Comparison of ENCODE assay signal across 12 cellular contexts in the genomic region with DNA sequence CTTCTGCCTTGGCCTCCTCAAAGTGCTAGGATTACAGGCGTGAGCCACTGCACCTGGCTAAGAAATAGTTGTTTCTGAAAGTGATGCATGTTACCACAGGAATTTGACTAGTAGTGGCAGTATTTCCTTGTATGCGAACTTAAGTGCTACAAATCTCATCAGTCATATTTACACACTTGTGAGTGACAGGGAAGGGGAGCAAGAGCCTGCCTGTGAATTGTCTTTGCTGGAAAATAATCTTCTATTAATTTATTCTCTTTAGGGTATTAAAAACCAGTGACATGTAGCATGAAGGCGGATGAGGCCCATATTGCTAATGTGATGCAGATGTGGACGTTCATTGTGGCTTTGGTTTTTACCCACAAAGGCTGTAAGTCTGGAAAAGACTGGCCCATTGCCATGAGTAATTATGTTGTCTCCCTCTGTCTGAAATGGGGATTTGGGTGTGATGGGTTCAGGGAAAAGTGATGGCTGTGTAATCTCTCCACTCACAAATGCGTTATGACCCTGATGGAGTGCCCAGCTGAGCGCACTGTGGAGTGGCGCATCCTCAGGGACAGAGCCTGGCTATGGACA.
DNase-seq lines count a peak whose midpoint lies in the region; ATAC-seq, FAIRE-seq and TF ChIP-seq lines count a peak whose summit lies in the region.
"Had no signal": no experiment of that assay in that cellular context is flagged by ENCODE, and none has a peak within 500 bp of the region (broad histone marks: within the 10 kb centered on the region; RNA-seq: fewer than 3 reads in every experiment).

No MANE protein-coding gene starts in this region.

- H3K36me3 ChIP-seq in K562 (ENCODE audit: control insufficient read depth, insufficient read depth, low read length) (no peaks in the 10 kb centered on the region; the same call in 2 of the 3 replicates), psoas muscle (ENCODE audit: insufficient read depth in 1 of 2, low read depth in 1 of 2) (no peaks in the 10 kb centered on the region)
- H3K36me3 ChIP-seq: stomach had no signal

- TF ChIP-seq POLR2A in K562 (conservative IDR thresholded peaks at IDR 0.05), result no peak

- no TSS peak for BruUV-seq in K562 (replicated peaks; lab: Mats Ljungman, UMichigan)

- intact Hi-C loops in K562 (cut with micrococcal nuclease) (no loop called here), psoas muscle (cut with DNase I) (no loop called here)

- no peak overlapping the region for H3K9ac ChIP-seq in K562 (ENCODE audit: insufficient read depth in 1 of 2, low read depth in 2 of 2, low read length in 2 of 2)

- no peak overlapping the region for H3K4me2 ChIP-seq in K562 (ENCODE audit: insufficient read depth, low read length)
- H3K4me2 ChIP-seq: A549 had no signal

- ATAC-seq in K562, result no peak; the same call in 2 of the 3 replicates
- no peak for ATAC-seq in psoas muscle
- ATAC-seq in GM21515 (IDR thresholded peaks at IDR 0.05; ENCODE audit: unreplicated experiment), result no peak
- no peak for ATAC-seq in GM19328 (IDR thresholded peaks at IDR 0.05; ENCODE audit: unreplicated experiment)
- ATAC-seq: A549 had no signal

- H3K79me2 ChIP-seq in K562 (ENCODE audit: control insufficient read depth, insufficient read depth, low read length), result peaks cover 88% of the 10 kb centered on the region

- POLR2A ChIA-PET in K562 (lab: Yijun Ruan, JAX), result interaction anchor here (0.6 kb wide), 1 partner anchor 317 kb away, joined by 3 read pairs; no protein-coding TSS in a partner anchor

- CTCF ChIA-PET in K562 (lab: Yijun Ruan, JAX; ENCODE audit: low intra/inter-chr PET ratio), result no interaction called here

- peaks cover 0 to 6% of the 10 kb centered on the region in 2 experiments; a peak in 2 of 5 replicates for H3K4me1 ChIP-seq in K562 (replicated peaks in 1 of 2; ENCODE audit: control insufficient read depth in 2 of 2, insufficient read depth in 2 of 2, low read length in 2 of 2)
- H3K4me1 ChIP-seq in psoas muscle, result peaks cover 5% of the 10 kb centered on the region
- H3K4me1 ChIP-seq: A549 had no signal

- H3K9me1 ChIP-seq in K562 (ENCODE audit: control insufficient read depth, insufficient read depth, low read length), result no peaks in the 10 kb centered on the region

- no peak for TF ChIP-seq EP300 in K562 (IDR thresholded peaks at IDR 0.05; ENCODE audit: low read length)

- in situ Hi-C loops in K562 (cut with MboI), result no loop called here

- H4K20me1 ChIP-seq in K562 (replicated peaks; ENCODE audit: control insufficient read depth, insufficient read depth, low read length), result no peaks in the 10 kb centered on the region

- TF ChIP-seq RAD21 in K562 (CRISPR knock-in tag; conservative IDR thresholded peaks at IDR 0.05 in 1 of 2, IDR thresholded peaks at IDR 0.05 in 1 of 2), result no peak

- H3K27me3 ChIP-seq in K562 (ENCODE audit: control insufficient read depth in 2 of 2, insufficient read depth in 2 of 2, low read length in 2 of 2) (no peaks in the 10 kb centered on the region), psoas muscle (ENCODE audit: insufficient read depth in 3 of 3, low read length in 2 of 3) (no peaks in the 10 kb centered on the region)
- H3K27me3 ChIP-seq: stomach had no signal

- 69% methylated on average over 7 of the region's 7 CpGs for WGBS in K562 (ENCODE audit: insufficient coverage, low coverage, missing lambda C conversion rate)
- WGBS in psoas muscle, 3 donors, result 82 to 95% (median 85%) methylated on average over 7 of the region's 7 CpGs

- no peak for FAIRE-seq in K562 (lab: Jason Lieb, UNC)
- FAIRE-seq: A549, GM18507 had no signal

- TF ChIP-seq CTCF in K562 (IDR thresholded peaks at IDR 0.05 in 2 of 3, conservative IDR thresholded peaks at IDR 0.05 in 1 of 3; ENCODE audit: insufficient read depth in 2 of 3, low read depth in 1 of 3, low read length in 3 of 3), result no peak
- no peak for TF ChIP-seq CTCF in psoas muscle (IDR thresholded peaks at IDR 0.05)

- DNase-seq in NCI-H1417 (lab: John Stamatoyannopoulos, UW) (peak; percentile 3 to 60 (median 31)), NCI-H1417 treated with DMSO at 0.1 percent for 48 hours (lab: John Stamatoyannopoulos, UW) (no peak), NCI-H1092 treated with DMSO at 0.1 percent for 48 hours (lab: John Stamatoyannopoulos, UW) (peak; percentile 2), K562 (ENCODE audit: extremely low read depth in 1 of 4, low spot score in 3 of 4) (no peak), non-pigmented ciliary epithelial cell (ENCODE audit: low read depth) (peak; percentile 90), psoas muscle (no peak)
- DNase-seq: NCI-H1048, stomach had no signal

- no peak overlapping the region for H3K27ac ChIP-seq in K562 (ENCODE audit: extremely low read depth, low read depth, low read length)
- H3K27ac ChIP-seq in psoas muscle, result no peak overlapping the region
- H3K27ac ChIP-seq: A549, stomach had no signal

- H3K9me3 ChIP-seq in K562 (replicated peaks; ENCODE audit: control insufficient read depth, insufficient read depth, low read depth, low read length), result peaks cover 8% of the 10 kb centered on the region; the same call in 1 of the 2 replicates
- H3K9me3 ChIP-seq in psoas muscle, result peaks cover 4% of the 10 kb centered on the region
- H3K9me3 ChIP-seq: A549 had no signal

- no peak overlapping the region for H2AFZ ChIP-seq in K562 (ENCODE audit: low read depth, low read length)

- H3K4me3 ChIP-seq in K562 (no peak overlapping the region), psoas muscle (no peak overlapping the region)
- H3K4me3 ChIP-seq: A549, stomach had no signal

TF ChIP-seq in K562, 482 proteins besides CTCF, POLR2A, EP300 and RAD21:
- TF ChIP-seq LARP7 (IDR thresholded peaks at IDR 0.05) (no peak), NFIC (IDR thresholded peaks at IDR 0.05) (0 out of 2 replicates have a peak, but pooled peaks have one; percentile 18), ARHGAP35 (IDR thresholded peaks at IDR 0.05; ENCODE audit: partially characterized antibody) (no peak)
- TF ChIP-seq, protein P1, sequence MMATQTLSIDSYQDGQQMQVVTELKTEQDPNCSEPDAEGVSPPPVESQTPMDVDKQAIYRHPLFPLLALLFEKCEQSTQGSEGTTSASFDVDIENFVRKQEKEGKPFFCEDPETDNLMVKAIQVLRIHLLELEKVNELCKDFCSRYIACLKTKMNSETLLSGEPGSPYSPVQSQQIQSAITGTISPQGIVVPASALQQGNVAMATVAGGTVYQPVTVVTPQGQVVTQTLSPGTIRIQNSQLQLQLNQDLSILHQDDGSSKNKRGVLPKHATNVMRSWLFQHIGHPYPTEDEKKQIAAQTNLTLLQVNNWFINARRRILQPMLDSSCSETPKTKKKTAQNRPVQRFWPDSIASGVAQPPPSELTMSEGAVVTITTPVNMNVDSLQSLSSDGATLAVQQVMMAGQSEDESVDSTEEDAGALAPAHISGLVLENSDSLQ (IDR thresholded peaks at IDR 0.05), result peak; percentile 58

Comparison
In these comparisons a context has a peak if more than half of its experiments do, and no peak if none do; other contexts are left out.
1. DNase-seq: peak in NCI-H1417 (3 of 3), NCI-H1092 treated with DMSO at 0.1 percent for 48 hours (single experiment) and non-pigmented ciliary epithelial cell (single experiment); none in NCI-H1417 treated with DMSO at 0.1 percent for 48 hours (single experiment), K562 (0 of 4) and psoas muscle (0 of 2).